ENCODE assay signal across 8 cellular contexts in genomic region chr3:40453933-40454332, GRCh38. TPM values are rescaled to one million over a fixed set of nuclear protein-coding genes. Genes with fewer than 3 reads are reported as not detected.
DNase-seq lines count a peak whose midpoint lies in the region; ATAC-seq and TF ChIP-seq lines count a peak whose summit lies in the region.

No MANE protein-coding gene starts in this region.

- H3K27me3 Mint-ChIP-seq in Calu3 (ENCODE audit: unreplicated experiment): no peaks in the 10 kb centered on the region
- no peaks in the 10 kb centered on the region for H3K27me3 Mint-ChIP-seq in progenitor cell of endocrine pancreas

- no peak for TF ChIP-seq EP300 in esophagus muscularis mucosa (IDR thresholded peaks at IDR 0.05)

- peak overlapping the region; percentile 56; the same call in 1 of the 2 replicates for H2AFZ ChIP-seq in OCI-LY7 (ENCODE audit: low read length)

- H3K4me3 Mint-ChIP-seq in Calu3 (ENCODE audit: low read depth, unreplicated experiment): peak overlapping the region; percentile 78
- H3K4me3 Mint-ChIP-seq in progenitor cell of endocrine pancreas (ENCODE audit: low read depth): no peak overlapping the region

- H3K79me2 ChIP-seq in OCI-LY7 (ENCODE audit: insufficient read depth, low read depth, low read length): peaks cover 25% of the 10 kb centered on the region

- H3K4me1 Mint-ChIP-seq in Calu3 (ENCODE audit: low read depth, unreplicated experiment) (peaks cover 23% of the 10 kb centered on the region), progenitor cell of endocrine pancreas (ENCODE audit: low read depth) (peaks cover 25% of the 10 kb centered on the region)

- POLR2A ChIA-PET in OCI-LY7 (lab: Charles Lee): interaction anchor here (0.8 to 2.5 kb wide), 5 partner anchors 12 to 142 kb away, joined by 3 to 7 read pairs (median 3); partner anchors contain the start of gene ZNF621

- peak overlapping the region; percentile 72 for H3K4me3 ChIP-seq in OCI-LY7 (ENCODE audit: low read depth, low read length, poor library complexity, severe bottlenecking)
- peak overlapping the region; percentile 63 to 80 (median 72) for H3K4me3 ChIP-seq in esophagus muscularis mucosa

- intact Hi-C loops in Calu3 (cut with micrococcal nuclease; ENCODE audit: unreplicated experiment) (loop anchor here (1.0 kb wide), 1 partner anchor 127 kb away; no protein-coding TSS in a partner anchor), OCI-LY7 (cut with micrococcal nuclease; ENCODE audit: unreplicated experiment) (loop anchor here (1.0 to 10.0 kb wide), 4 partner anchors 70 to 1511 kb away; partner anchors contain the start of genes EIF1B, ULK4 and ZNF621), esophagus muscularis mucosa (cut with DNase I) (loop anchor here (5.0 kb wide), 1 partner anchor 147 kb away; the partner anchor contains the start of gene EIF1B)

- H3K9me3 Mint-ChIP-seq in Calu3 (ENCODE audit: low read depth, unreplicated experiment) (no peaks in the 10 kb centered on the region), progenitor cell of endocrine pancreas (ENCODE audit: low read depth) (no peaks in the 10 kb centered on the region)

- H3K9me3 ChIP-seq in OCI-LY7 (ENCODE audit: low read length): no peaks in the 10 kb centered on the region
- no peaks in the 10 kb centered on the region for H3K9me3 ChIP-seq in esophagus muscularis mucosa

- TF ChIP-seq CTCF in Calu3 (IDR thresholded peaks at IDR 0.05; ENCODE audit: unreplicated experiment) (no peak), OCI-LY7 (conservative IDR thresholded peaks at IDR 0.05; ENCODE audit: low read length) (0 out of 2 replicates have a peak, but pooled peaks have one; percentile 19), esophagus muscularis mucosa (IDR thresholded peaks at IDR 0.05) (no peak), progenitor cell of endocrine pancreas (IDR thresholded peaks at IDR 0.05; ENCODE audit: unreplicated experiment) (no peak)

- peaks cover 12% of the 10 kb centered on the region for H4K20me1 ChIP-seq in OCI-LY7 (ENCODE audit: insufficient read depth, low read length)

- peaks cover 17% of the 10 kb centered on the region for H3K36me3 ChIP-seq in OCI-LY7 (ENCODE audit: insufficient read depth, low read length)
- peaks cover 5 to 19% (median 7%) of the 10 kb centered on the region in 4 donors for H3K36me3 ChIP-seq in esophagus muscularis mucosa

- peaks cover 50% of the 10 kb centered on the region for H3K36me3 Mint-ChIP-seq in Calu3 (ENCODE audit: insufficient read depth, unreplicated experiment)
- H3K36me3 Mint-ChIP-seq in progenitor cell of endocrine pancreas (ENCODE audit: insufficient read depth): peaks cover 7% of the 10 kb centered on the region

- H3K27ac Mint-ChIP-seq in Calu3 (ENCODE audit: unreplicated experiment) (no peak overlapping the region), progenitor cell of endocrine pancreas (peak overlapping the region; percentile 25)

- H3K27ac ChIP-seq in OCI-LY7 (ENCODE audit: low read depth, low read length, poor library complexity, severe bottlenecking): no peak overlapping the region
- peak overlapping the region; percentile 88 to 95 (median 90) for H3K27ac ChIP-seq in esophagus muscularis mucosa (replicated peaks in 1 of 4)

- no peak for TF ChIP-seq POLR2A in esophagus muscularis mucosa (IDR thresholded peaks at IDR 0.05; ENCODE audit: low read depth)

- no peaks in the 10 kb centered on the region for H3K9me2 ChIP-seq in OCI-LY7 (ENCODE audit: insufficient read depth, low read length)

- H3K27me3 ChIP-seq in esophagus muscularis mucosa: no peaks in the 10 kb centered on the region

- H3K4me1 ChIP-seq in OCI-LY7 (ENCODE audit: insufficient read depth, low read length, poor library complexity, severe bottlenecking) (peaks cover 34% of the 10 kb centered on the region), esophagus muscularis mucosa (peaks cover 33 to 39% (median 37%) of the 10 kb centered on the region in 4 donors)

- H3K4me2 ChIP-seq in OCI-LY7 (ENCODE audit: low read length): peak overlapping the region; percentile 86

- DNase-seq in Calu3 (no peak), OCI-LY7 (ENCODE audit: low spot score) (no peak), esophagus muscularis mucosa (ENCODE audit: extremely low spot score) (no peak), progenitor cell of endocrine pancreas (ENCODE audit: low spot score, unreplicated experiment) (no peak), NK-92 (lab: John Stamatoyannopoulos, UW; ENCODE audit: unreplicated experiment) (no peak), GM19238 (ENCODE audit: insufficient read length, low spot score) (no peak), NCI-H146 treated with DMSO at 0.1 percent for 48 hours (lab: John Stamatoyannopoulos, UW; ENCODE audit: unreplicated experiment) (no peak)

- no peak for ATAC-seq in HG03025 (IDR thresholded peaks at IDR 0.05; ENCODE audit: low FRiP score, unreplicated experiment)

- CTCF ChIA-PET in Calu3 (lab: Charles Lee): no interaction called here
- CTCF ChIA-PET in OCI-LY7 (lab: Charles Lee; ENCODE audit: unreplicated experiment): no interaction called here

- BruUV-seq in Calu3 (replicated peaks; lab: Mats Ljungman, UMichigan): no TSS peak
- BruUV-seq in OCI-LY7 (replicated peaks; lab: Mats Ljungman, UMichigan): no TSS peak

- WGBS in esophagus muscularis mucosa: 27% methylated on average over 6 of the region's 6 CpGs

RNA-seq across cellular contexts. Expression of gene RPL14, which starts 3.2 kb away (rescaled TPM):
- total RNA-seq in Calu3 (2022): 1,147 and 1,349 TPM in 2 replicates
- total RNA-seq in OCI-LY7 (2014; rRNA removed; shearing (Covaris generic)): 943 and 1,275 TPM in 2 replicates
- total RNA-seq in OCI-LY7 (2022): 2,858 and 3,153 TPM in 2 replicates
- 100 to 1,000 TPM; 322 to 414 (median 372) TPM for total RNA-seq in esophagus muscularis mucosa
- total RNA-seq in progenitor cell of endocrine pancreas: 1,767 and 1,811 TPM in 2 replicates

RNA-seq across cellular contexts. Expression of gene ZNF619, which starts 23.0 kb away (rescaled TPM):
- total RNA-seq in Calu3 (2022) (8.3 and 8.4 TPM in 2 replicates), OCI-LY7 (2022) (0.80 and 1.3 TPM in 2 replicates), esophagus muscularis mucosa (1 to 10 TPM; 2.8 to 5.4 (median 3.5) TPM), progenitor cell of endocrine pancreas (7.3 and 7.8 TPM in 2 replicates)
- 0.10 and 0.16 TPM in 2 replicates for total RNA-seq in OCI-LY7 (2014; rRNA removed; shearing (Covaris generic))

RNA-seq across cellular contexts. Expression of gene ZNF620, which starts 51.9 kb away (rescaled TPM):
- 11.3 and 13.6 TPM in 2 replicates for total RNA-seq in Calu3 (2022)
- total RNA-seq in OCI-LY7 (2014; rRNA removed; shearing (Covaris generic)): not detected in 2 replicates
- total RNA-seq in OCI-LY7 (2022): 0.27 and 0.65 TPM in 2 replicates
- total RNA-seq in esophagus muscularis mucosa: 1 to 10 TPM; 2.2 to 6.5 (median 2.5) TPM
- 23.0 and 26.2 TPM in 2 replicates for total RNA-seq in progenitor cell of endocrine pancreas
